27 cellular contexts compared by ENCODE assay signal in genomic region chr6:122124908-122125307, GRCh38.
"Had no signal": no experiment of that assay in that cellular context is flagged by ENCODE, and none has a peak within 500 bp of the region (broad histone marks: within the 10 kb centered on the region; RNA-seq: fewer than 3 reads in every experiment).

No MANE protein-coding gene starts in this region.

- H3K4me3 Mint-ChIP-seq: dendritic cell treated with granulocyte-macrophage colony-stimulating factor and Interleukin-4, amounts not matched to agents 40 ng/mL and 50 ng/mL, for 4 days; effector memory CD8-positive, alpha-beta T cell; endodermal cell; naive thymus-derived CD4-positive, alpha-beta T cell had no signal

- H3K27me3 ChIP-seq: colonic mucosa, esophagus squamous epithelium, gastrocnemius medialis, heart right ventricle, left lung had no signal

- H3K9me3 ChIP-seq: colonic mucosa, esophagus squamous epithelium, gastrocnemius medialis, heart right ventricle, left lung, lower lobe of right lung had no signal

- FAIRE-seq: endometrium, islet of Langerhans, keratinocyte had no signal

- H3K27ac Mint-ChIP-seq: dendritic cell treated with granulocyte-macrophage colony-stimulating factor and Interleukin-4, amounts not matched to agents 40 ng/mL and 50 ng/mL, for 4 days; effector memory CD8-positive, alpha-beta T cell; endodermal cell; naive thymus-derived CD4-positive, alpha-beta T cell had no signal

- H3K27me3 Mint-ChIP-seq: dendritic cell treated with granulocyte-macrophage colony-stimulating factor and Interleukin-4, amounts not matched to agents 40 ng/mL and 50 ng/mL, for 4 days; effector memory CD8-positive, alpha-beta T cell had no signal

- ATAC-seq: effector memory CD8-positive, alpha-beta T cell; esophagus mucosa; gastrocnemius medialis; heart right ventricle; left cardiac atrium; left lung; left ventricle myocardium superior; lower lobe of right lung; naive thymus-derived CD4-positive, alpha-beta T cell had no signal

- H3K36me3 ChIP-seq: colonic mucosa, esophagus squamous epithelium, gastrocnemius medialis, heart right ventricle, left lung, lower lobe of right lung had no signal

- H3K4me3 ChIP-seq: colonic mucosa, esophagus squamous epithelium, gastrocnemius medialis, heart right ventricle, left lung, lower lobe of right lung had no signal

- DNase-seq: colonic mucosa; cortex of kidney; effector CD8-positive, alpha-beta T cell; effector memory CD8-positive, alpha-beta T cell; endodermal cell; erythroblast; esophagus squamous epithelium; foreskin fibroblast; foreskin melanocyte; gastrocnemius medialis; glutamatergic neuron; head of caudate nucleus; heart right ventricle; hippocampal formation; left cardiac atrium; left lung; left ventricle myocardium superior; lower lobe of right lung; mesenchymal stem cell; midbrain; naive thymus-derived CD4-positive, alpha-beta T cell had no signal

- H3K27ac ChIP-seq: colonic mucosa, epithelial cell of prostate, esophagus squamous epithelium, gastrocnemius medialis, left lung, lower lobe of right lung had no signal

- H3K36me3 Mint-ChIP-seq: naive thymus-derived CD4-positive, alpha-beta T cell had no signal

- H3K4me1 ChIP-seq: colonic mucosa, left lung had no signal

- H3K9me3 Mint-ChIP-seq: endodermal cell had no signal
